29 cellular contexts compared by ENCODE assay signal in genomic region chr1:199301472-199301871, GRCh38.
"Had no signal": no experiment of that assay in that cellular context is flagged by ENCODE, and none has a peak within 500 bp of the region (broad histone marks: within the 10 kb centered on the region; RNA-seq: fewer than 3 reads in every experiment).

No MANE protein-coding gene starts in this region.

- H3K4me3 Mint-ChIP-seq: activated CD4-positive, alpha-beta memory T cell treated with anti-CD3 and anti-CD28 coated beads, Interleukin-2, amount 10 ng/mL, durations not matched to agents 7 days and 5 days; activated CD4-positive, alpha-beta T cell treated with anti-CD3 and anti-CD28 coated beads for 36 hours; activated naive CD4-positive, alpha-beta T cell treated with anti-CD3 and anti-CD28 coated beads, Interleukin-2, amount 10 ng/mL, durations not matched to agents 7 days and 5 days; activated naive CD8-positive, alpha-beta T cell treated with anti-CD3 and anti-CD28 coated beads, Interleukin-2, amount 10 ng/mL, durations not matched to agents 7 days and 5 days; activated T-helper 17 cell treated with anti-CD3 and anti-CD28 coated beads, Interleukin-2, amount 50 U/mL, for 72 hours had no signal

- H3K27ac ChIP-seq: breast epithelium, SJCRH30, VCaP had no signal

- H3K4me1 ChIP-seq: breast epithelium, SJCRH30 had no signal

- H3K9me3 Mint-ChIP-seq: activated CD4-positive, alpha-beta memory T cell treated with anti-CD3 and anti-CD28 coated beads, Interleukin-2, amount 10 ng/mL, durations not matched to agents 7 days and 5 days; activated naive CD4-positive, alpha-beta T cell treated with anti-CD3 and anti-CD28 coated beads, Interleukin-2, amount 10 ng/mL, durations not matched to agents 7 days and 5 days; activated naive CD8-positive, alpha-beta T cell treated with anti-CD3 and anti-CD28 coated beads, Interleukin-2, amount 10 ng/mL, durations not matched to agents 7 days and 5 days; activated T-helper 17 cell treated with anti-CD3 and anti-CD28 coated beads, Interleukin-2, amount 50 U/mL, for 72 hours had no signal

- H3K27me3 ChIP-seq: breast epithelium, SJCRH30 had no signal

- H3K4me3 ChIP-seq: breast epithelium, SJCRH30 had no signal

- H3K27me3 Mint-ChIP-seq: activated naive CD4-positive, alpha-beta T cell treated with anti-CD3 and anti-CD28 coated beads, Interleukin-2, amount 10 ng/mL, durations not matched to agents 7 days and 5 days had no signal

- H3K27ac Mint-ChIP-seq: activated CD4-positive, alpha-beta memory T cell treated with anti-CD3 and anti-CD28 coated beads, Interleukin-2, amount 10 ng/mL, durations not matched to agents 7 days and 5 days; activated CD4-positive, alpha-beta T cell treated with anti-CD3 and anti-CD28 coated beads for 36 hours; activated naive CD4-positive, alpha-beta T cell treated with anti-CD3 and anti-CD28 coated beads, Interleukin-2, amount 10 ng/mL, durations not matched to agents 7 days and 5 days; activated naive CD8-positive, alpha-beta T cell treated with anti-CD3 and anti-CD28 coated beads, Interleukin-2, amount 10 ng/mL, durations not matched to agents 7 days and 5 days; activated T-helper 17 cell treated with anti-CD3 and anti-CD28 coated beads, Interleukin-2, amount 50 U/mL, for 72 hours had no signal

- H3K9me3 ChIP-seq: breast epithelium, SJCRH30, SK-N-SH had no signal

- DNase-seq: activated CD4-positive, alpha-beta memory T cell treated with anti-CD3 and anti-CD28 coated beads, Interleukin-2, amount 10 ng/mL, durations not matched to agents 7 days and 5 days; activated CD4-positive, alpha-beta T cell treated with anti-CD3 and anti-CD28 coated beads for 36 hours; activated CD4-positive, alpha-beta T cell treated with anti-CD3 and anti-CD28 coated beads, Interleukin-2, amount 50 U/mL, for 1 hour; activated gamma-delta T cell; activated naive CD4-positive, alpha-beta T cell treated with anti-CD3 and anti-CD28 coated beads, Interleukin-2, amount 10 ng/mL, durations not matched to agents 7 days and 5 days; activated naive CD8-positive, alpha-beta T cell treated with anti-CD3 and anti-CD28 coated beads, Interleukin-2, amount 10 ng/mL, durations not matched to agents 7 days and 5 days; activated T-cell treated with anti-CD3 and anti-CD28 coated beads for 4 hours; activated T-cell treated with anti-CD3 and anti-CD28 coated beads, Interleukin-2, amount 50 U/mL, for 48 hours; aorta; caudate nucleus; MM.1S; NCI-H1105; NCI-H1436; NCI-H1694 treated with DMSO at 0.1 percent for 48 hours; NCI-H2029 treated with DMSO at 0.1 percent for 48 hours; NCI-H345; NCI-H510A; NCI-H526 treated with DMSO at 0.1 percent for 48 hours; NK-92 treated with Interleukin-12 subunit alpha and Interleukin-12 subunit beta, amount 100 ng/mL, for 24 hours; OCI-M1; Right ventricle myocardium superior; RPMI8226; SJCRH30; SK-N-SH; T-helper 1 cell had no signal

- H3K36me3 Mint-ChIP-seq: activated naive CD4-positive, alpha-beta T cell treated with anti-CD3 and anti-CD28 coated beads, Interleukin-2, amount 10 ng/mL, durations not matched to agents 7 days and 5 days; activated naive CD8-positive, alpha-beta T cell treated with anti-CD3 and anti-CD28 coated beads, Interleukin-2, amount 10 ng/mL, durations not matched to agents 7 days and 5 days had no signal

- H3K4me1 Mint-ChIP-seq: activated CD4-positive, alpha-beta memory T cell treated with anti-CD3 and anti-CD28 coated beads, Interleukin-2, amount 10 ng/mL, durations not matched to agents 7 days and 5 days; activated naive CD4-positive, alpha-beta T cell treated with anti-CD3 and anti-CD28 coated beads, Interleukin-2, amount 10 ng/mL, durations not matched to agents 7 days and 5 days; activated naive CD8-positive, alpha-beta T cell treated with anti-CD3 and anti-CD28 coated beads, Interleukin-2, amount 10 ng/mL, durations not matched to agents 7 days and 5 days; activated T-helper 17 cell treated with anti-CD3 and anti-CD28 coated beads, Interleukin-2, amount 50 U/mL, for 72 hours had no signal

- H3K36me3 ChIP-seq: breast epithelium, SJCRH30 had no signal

- ATAC-seq: activated T-helper 17 cell treated with anti-CD3 and anti-CD28 coated beads, Interleukin-2, amount 50 U/mL, for 72 hours; Panc1 had no signal
